In the genomic region with DNA sequence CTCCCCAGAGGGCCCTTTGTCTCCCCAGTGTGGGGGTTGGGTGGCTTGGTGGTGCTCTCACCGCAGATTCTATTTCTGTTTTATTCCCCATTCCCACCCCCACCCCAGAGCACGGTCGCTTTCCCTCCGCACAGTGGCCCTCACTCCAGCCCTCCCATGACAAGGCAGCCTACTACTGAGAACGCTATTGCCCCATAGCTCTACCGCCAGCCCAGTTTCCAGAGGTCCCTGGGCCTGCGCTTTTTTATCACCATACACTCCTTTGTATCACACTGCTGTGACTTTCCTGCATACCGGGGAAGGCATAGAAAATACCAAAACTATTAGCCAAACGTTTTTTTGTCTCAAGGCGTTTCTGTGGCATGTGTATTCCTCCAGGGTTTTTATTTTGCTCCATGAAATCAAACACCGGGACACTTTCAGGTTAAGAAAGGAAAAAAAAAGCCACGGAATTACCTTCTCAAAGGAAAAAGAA, we compare ENCODE assay signal across 15 cellular contexts. TPM values are rescaled to one million over a fixed set of nuclear protein-coding genes. Genes with fewer than 3 reads are reported as not detected.
DNase-seq lines count a peak whose midpoint lies in the region; ATAC-seq and TF ChIP-seq lines count a peak whose summit lies in the region.
"Had no signal": no experiment of that assay in that cellular context is flagged by ENCODE, and none has a peak within 500 bp of the region (broad histone marks: within the 10 kb centered on the region; RNA-seq: fewer than 3 reads in every experiment).

No MANE protein-coding gene starts in this region.

- POLR2A ChIA-PET in OCI-LY7 (lab: Charles Lee): no interaction called here

- DNase-seq in NCI-H187 (lab: John Stamatoyannopoulos, UW) (peak; percentile 13 to 16), NCI-H187 treated with DMSO at 0.1 percent for 48 hours (lab: John Stamatoyannopoulos, UW) (no peak), NCI-H510A treated with DMSO at 0.1 percent for 48 hours (lab: John Stamatoyannopoulos, UW) (peak; percentile 43), hepatocyte (ENCODE audit: low spot score) (no peak), OCI-LY7 (ENCODE audit: low spot score) (no peak)
- DNase-seq in stimulated activated CD8-positive, alpha-beta memory T cell treated with anti-CD3 and anti-CD28 coated beads, Interleukin-4, amount 100 ng/mL, for 48 hours: no peak
- DNase-seq: activated CD8-positive, alpha-beta memory T cell treated with anti-CD3 and anti-CD28 coated beads for 24 hours; DMS79; HCEC 1CT had no signal

- peak overlapping the region; percentile 97 for H3K4me2 ChIP-seq in hepatocyte
- H3K4me2 ChIP-seq in parathyroid adenoma (ENCODE audit: low read length): no peak overlapping the region
- no peak overlapping the region for H3K4me2 ChIP-seq in OCI-LY7 (ENCODE audit: low read length)

- H2AFZ ChIP-seq in hepatocyte (no peak overlapping the region), parathyroid adenoma (peak overlapping the region; percentile 90), OCI-LY7 (ENCODE audit: low read length) (no peak overlapping the region)

- no peak for TF ChIP-seq CTCF in hepatocyte (IDR thresholded peaks at IDR 0.05; ENCODE audit: poor library complexity)
- TF ChIP-seq CTCF in parathyroid adenoma (IDR thresholded peaks at IDR 0.05): no peak
- TF ChIP-seq CTCF in OCI-LY7 (conservative IDR thresholded peaks at IDR 0.05; ENCODE audit: low read length): no peak

- H4K20me1 ChIP-seq in hepatocyte (ENCODE audit: insufficient read depth, poor library complexity, severe bottlenecking) (no peaks in the 10 kb centered on the region), OCI-LY7 (ENCODE audit: insufficient read depth, low read length) (no peaks in the 10 kb centered on the region)

- peak overlapping the region; percentile 8 for H3K9ac ChIP-seq in parathyroid adenoma

- H3K36me3 ChIP-seq in hepatocyte (replicated peaks; ENCODE audit: insufficient read depth, low read depth) (no peaks in the 10 kb centered on the region), parathyroid adenoma (ENCODE audit: control insufficient read depth, insufficient read depth, low read length) (no peaks in the 10 kb centered on the region), OCI-LY7 (ENCODE audit: insufficient read depth, low read length) (no peaks in the 10 kb centered on the region)
- H3K36me3 ChIP-seq: adrenal gland had no signal

- intact Hi-C loops in OCI-LY7 (cut with micrococcal nuclease; ENCODE audit: unreplicated experiment): no loop called here

- 34% methylated on average over 12 of the region's 12 CpGs for WGBS in hepatocyte (ENCODE audit: low lambda C conversion rate, missing lambda C conversion rate)

- H3K9me3 ChIP-seq in hepatocyte (ENCODE audit: low read depth): no peaks in the 10 kb centered on the region
- H3K9me3 ChIP-seq in parathyroid adenoma (ENCODE audit: control insufficient read depth, low read length): no peaks in the 10 kb centered on the region
- no peaks in the 10 kb centered on the region for H3K9me3 ChIP-seq in OCI-LY7 (ENCODE audit: low read length)
- H3K9me3 ChIP-seq: A549, adrenal gland had no signal

- no TSS peak for BruUV-seq in OCI-LY7 (replicated peaks; lab: Mats Ljungman, UMichigan)

- no peak for ATAC-seq in HG02623 (IDR thresholded peaks at IDR 0.05; ENCODE audit: unreplicated experiment)

- no peaks in the 10 kb centered on the region for H3K79me2 ChIP-seq in hepatocyte
- peaks cover 13% of the 10 kb centered on the region for H3K79me2 ChIP-seq in parathyroid adenoma
- no peaks in the 10 kb centered on the region for H3K79me2 ChIP-seq in OCI-LY7 (ENCODE audit: insufficient read depth, low read depth, low read length)

- no peak overlapping the region for H3K4me3 ChIP-seq in hepatocyte
- no peak overlapping the region for H3K4me3 ChIP-seq in parathyroid adenoma (ENCODE audit: low read depth, low read length)
- no peak overlapping the region for H3K4me3 ChIP-seq in OCI-LY7 (ENCODE audit: low read depth, low read length, poor library complexity, severe bottlenecking)

- H3K27me3 ChIP-seq in hepatocyte: peaks cover 39% of the 10 kb centered on the region
- no peaks in the 10 kb centered on the region for H3K27me3 ChIP-seq in parathyroid adenoma (ENCODE audit: control insufficient read depth, insufficient read depth, low read length)

- CTCF ChIA-PET in OCI-LY7 (lab: Charles Lee; ENCODE audit: unreplicated experiment): no interaction called here

- no peak overlapping the region for H3K27ac ChIP-seq in hepatocyte
- peak overlapping the region; percentile 66 for H3K27ac ChIP-seq in parathyroid adenoma
- H3K27ac ChIP-seq in OCI-LY7 (ENCODE audit: low read depth, low read length, poor library complexity, severe bottlenecking): no peak overlapping the region
- H3K27ac ChIP-seq: A549, adrenal gland had no signal

- H3K9me2 ChIP-seq in hepatocyte (replicated peaks; ENCODE audit: insufficient read depth) (no peaks in the 10 kb centered on the region), OCI-LY7 (ENCODE audit: insufficient read depth, low read length) (no peaks in the 10 kb centered on the region)

- H3K4me1 ChIP-seq in hepatocyte (ENCODE audit: insufficient read depth) (no peaks in the 10 kb centered on the region), parathyroid adenoma (peaks cover 7% of the 10 kb centered on the region), OCI-LY7 (ENCODE audit: insufficient read depth, low read length, poor library complexity, severe bottlenecking) (no peaks in the 10 kb centered on the region)
- H3K4me1 ChIP-seq: A549, adrenal gland had no signal

RNA-seq across cellular contexts. Expression of a gene that starts 1.4 kb away (rescaled TPM):
- total RNA-seq in hepatocyte (1.00 and 1.4 TPM in 2 replicates), OCI-LY7 (2022) (not detected in 2 replicates)
- 0.05 and 0.50 TPM in 2 replicates for polyA plus RNA-seq in hepatocyte
- not detected in 2 replicates for total RNA-seq in OCI-LY7 (2014; rRNA removed; shearing (Covaris generic))
- total RNA-seq: mesenteric fat pad; T-helper 2 cell treated with Interferon-gamma antibody and Interleukin-4, amounts not matched to agents 100 ng/mL and 5 ng/mL, for 36 hours had no signal
- polyA plus RNA-seq: A549 had no signal

RNA-seq across cellular contexts. Expression of a gene that starts 27.9 kb away (rescaled TPM):
- not detected in 2 replicates for total RNA-seq in hepatocyte
- polyA plus RNA-seq in hepatocyte: not detected in 2 replicates
- not detected in 2 replicates for total RNA-seq in OCI-LY7 (2014; rRNA removed; shearing (Covaris generic))
- not detected in 2 replicates for total RNA-seq in OCI-LY7 (2022)
- total RNA-seq: adrenal gland; mesenteric fat pad; T-helper 2 cell treated with Interferon-gamma antibody and Interleukin-4, amounts not matched to agents 100 ng/mL and 5 ng/mL, for 36 hours had no signal
- polyA plus RNA-seq: A549, adrenal gland had no signal

Comparison
In these comparisons a context has a peak if more than half of its experiments do, and no peak if none do; other contexts are left out.
1. DNase-seq: peak in NCI-H187 (2 of 2) and NCI-H510A treated with DMSO at 0.1 percent for 48 hours (single experiment); none in NCI-H187 treated with DMSO at 0.1 percent for 48 hours (single experiment), hepatocyte (single experiment), OCI-LY7 (single experiment) and stimulated activated CD8-positive, alpha-beta memory T cell treated with anti-CD3 and anti-CD28 coated beads, Interleukin-4, amount 100 ng/mL, for 48 hours (single experiment).